In genomic region chr12:24993756-24994155, GRCh38 we compare ENCODE assay signal across 1 cellular context.
TF ChIP-seq lines count a peak whose summit lies in the region.

No MANE protein-coding gene starts in this region.

TF ChIP-seq in IMR-90, 13 proteins besides CTCF, POLR2A, EP300 and RAD21 (continued from another document):
- TF ChIP-seq, protein P1, sequence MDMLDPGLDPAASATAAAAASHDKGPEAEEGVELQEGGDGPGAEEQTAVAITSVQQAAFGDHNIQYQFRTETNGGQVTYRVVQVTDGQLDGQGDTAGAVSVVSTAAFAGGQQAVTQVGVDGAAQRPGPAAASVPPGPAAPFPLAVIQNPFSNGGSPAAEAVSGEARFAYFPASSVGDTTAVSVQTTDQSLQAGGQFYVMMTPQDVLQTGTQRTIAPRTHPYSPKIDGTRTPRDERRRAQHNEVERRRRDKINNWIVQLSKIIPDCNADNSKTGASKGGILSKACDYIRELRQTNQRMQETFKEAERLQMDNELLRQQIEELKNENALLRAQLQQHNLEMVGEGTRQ (IDR thresholded peaks at IDR 0.05; ENCODE audit: low read depth, low read length) = no peak
- TF ChIP-seq RFX5 (IDR thresholded peaks at IDR 0.05; ENCODE audit: low read depth, low read length) (no peak), FOS (IDR thresholded peaks at IDR 0.05; ENCODE audit: low read depth, low read length) (no peak), CHD1 (IDR thresholded peaks at IDR 0.05; ENCODE audit: low read depth, low read length) (no peak), NFE2L2 (IDR thresholded peaks at IDR 0.05; ENCODE audit: low read depth, low read length) (no peak), MAFK (IDR thresholded peaks at IDR 0.05; ENCODE audit: low read depth, low read length) (no peak), MAZ (IDR thresholded peaks at IDR 0.05; ENCODE audit: borderline replicate concordance, low read depth, low read length) (no peak), MXI1 (IDR thresholded peaks at IDR 0.05; ENCODE audit: borderline replicate concordance, low read depth, low read length) (no peak)
- TF ChIP-seq, protein P2, sequence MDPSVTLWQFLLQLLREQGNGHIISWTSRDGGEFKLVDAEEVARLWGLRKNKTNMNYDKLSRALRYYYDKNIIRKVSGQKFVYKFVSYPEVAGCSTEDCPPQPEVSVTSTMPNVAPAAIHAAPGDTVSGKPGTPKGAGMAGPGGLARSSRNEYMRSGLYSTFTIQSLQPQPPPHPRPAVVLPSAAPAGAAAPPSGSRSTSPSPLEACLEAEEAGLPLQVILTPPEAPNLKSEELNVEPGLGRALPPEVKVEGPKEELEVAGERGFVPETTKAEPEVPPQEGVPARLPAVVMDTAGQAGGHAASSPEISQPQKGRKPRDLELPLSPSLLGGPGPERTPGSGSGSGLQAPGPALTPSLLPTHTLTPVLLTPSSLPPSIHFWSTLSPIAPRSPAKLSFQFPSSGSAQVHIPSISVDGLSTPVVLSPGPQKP (IDR thresholded peaks at IDR 0.05; ENCODE audit: borderline replicate concordance, low read depth, low read length) = no peak
